ENCODE assay signal across 11 cellular contexts in the genomic region with DNA sequence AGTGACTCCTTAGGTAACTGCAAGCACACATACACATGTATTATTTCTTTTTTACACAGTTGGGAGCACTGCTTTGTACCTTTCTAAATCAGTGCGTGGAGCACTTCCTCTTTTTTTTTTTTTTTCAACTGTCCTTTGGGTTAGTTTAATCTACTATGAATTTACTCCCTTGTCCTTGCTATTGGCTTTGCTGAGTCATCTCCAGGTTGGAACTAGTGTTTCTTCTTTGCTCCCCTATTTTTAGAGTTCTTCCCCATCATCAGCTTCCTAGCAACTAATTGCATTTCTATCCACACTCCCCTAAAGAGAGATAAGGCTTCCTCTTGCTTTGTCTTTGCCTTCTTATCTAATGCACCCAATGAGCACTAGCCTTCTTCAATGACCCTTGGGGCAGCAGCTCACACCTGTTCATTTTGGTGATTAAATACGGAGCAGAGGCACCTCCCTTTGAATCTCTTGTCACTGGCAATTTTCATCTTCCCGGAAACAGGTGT. TPM values are rescaled to one million over a fixed set of nuclear protein-coding genes. Genes with fewer than 3 reads are reported as not detected.
DNase-seq lines count a peak whose midpoint lies in the region; ATAC-seq and TF ChIP-seq lines count a peak whose summit lies in the region.
"Had no signal": no experiment of that assay in that cellular context is flagged by ENCODE, and none has a peak within 500 bp of the region (broad histone marks: within the 10 kb centered on the region; RNA-seq: fewer than 3 reads in every experiment).

No MANE protein-coding gene starts in this region.

- no peaks in the 10 kb centered on the region for H3K79me2 ChIP-seq in mammary epithelial cell (ENCODE audit: insufficient read depth, low read length)

- peaks cover 6% of the 10 kb centered on the region for H3K36me3 Mint-ChIP-seq in Caco-2 (ENCODE audit: insufficient read depth, unreplicated experiment)

- no peak overlapping the region for H3K4me3 ChIP-seq in Caco-2 (ENCODE audit: low read depth, low read length)
- H3K4me3 ChIP-seq in endocrine pancreas (ENCODE audit: control insufficient read depth, insufficient read depth, low read length), result peak overlapping the region; percentile 59
- H3K4me3 ChIP-seq in mammary epithelial cell (replicated peaks in 1 of 3; ENCODE audit: insufficient read depth in 1 of 3, low read depth in 2 of 3, low read length in 3 of 3), result no peak overlapping the region

- no peaks in the 10 kb centered on the region for H4K20me1 ChIP-seq in mammary epithelial cell (ENCODE audit: insufficient read depth, low read length)

- H3K36me3 ChIP-seq in Caco-2 (ENCODE audit: control insufficient read depth, insufficient read depth, low read length) (no peaks in the 10 kb centered on the region), endocrine pancreas (ENCODE audit: control insufficient read depth, insufficient read depth, low read length) (no peaks in the 10 kb centered on the region), mammary epithelial cell (ENCODE audit: insufficient read depth, low read length) (no peaks in the 10 kb centered on the region)

- no peaks in the 10 kb centered on the region for H3K27me3 Mint-ChIP-seq in Caco-2 (ENCODE audit: insufficient read depth, unreplicated experiment)

- no peak overlapping the region for H2AFZ ChIP-seq in mammary epithelial cell (ENCODE audit: low read depth, low read length)

- peak overlapping the region; percentile 26 for H3K27ac Mint-ChIP-seq in Caco-2 (ENCODE audit: unreplicated experiment)

- peaks cover 27% of the 10 kb centered on the region for H3K4me1 ChIP-seq in Caco-2
- H3K4me1 ChIP-seq in endocrine pancreas (ENCODE audit: control insufficient read depth, insufficient read depth, low read length), result no peaks in the 10 kb centered on the region
- H3K4me1 ChIP-seq in mammary epithelial cell (ENCODE audit: insufficient read depth, low read length), result no peaks in the 10 kb centered on the region

- intact Hi-C loops in Caco-2 (cut with micrococcal nuclease; ENCODE audit: unreplicated experiment), result no loop called here
- intact Hi-C loops in mammary epithelial cell (cut with micrococcal nuclease), result no loop called here

- POLR2A ChIA-PET in Caco-2 (lab: Charles Lee), result interaction anchor here (0.7 kb wide), 1 partner anchor 1567 kb away, joined by 7 read pairs; no protein-coding TSS in a partner anchor

- in situ Hi-C loops in mammary epithelial cell (cut with MboI; ENCODE audit: low sequenced_read_pairs in 2 of 2), result loop anchor here in 1 of 2 donors (5.0 kb wide), 1 partner anchor 143 kb away; no protein-coding TSS in a partner anchor

- BruUV-seq in Caco-2 (replicated peaks; lab: Mats Ljungman, UMichigan) (no TSS peak), mammary epithelial cell (replicated peaks; lab: Mats Ljungman, UMichigan) (no TSS peak)

- no peaks in the 10 kb centered on the region for H3K9me3 Mint-ChIP-seq in Caco-2 (ENCODE audit: unreplicated experiment)
- H3K9me3 Mint-ChIP-seq: CD8-positive, alpha-beta memory T cell had no signal

- H3K27ac ChIP-seq in mammary epithelial cell (ENCODE audit: insufficient read depth, low read depth, low read length), result no peak overlapping the region

- no peak for DNase-seq in Caco-2
- peak; percentile 39 for DNase-seq in NCI-H345 (lab: John Stamatoyannopoulos, UW)
- no peak for DNase-seq in dedifferentiated amniotic fluid mesenchymal stem cell (ENCODE audit: extremely low spot score)
- no peak for DNase-seq in NCI-H1694 (lab: John Stamatoyannopoulos, UW)
- DNase-seq in mammary epithelial cell, result no peak
- DNase-seq: activated T-cell treated with anti-CD3 and anti-CD28 coated beads for 4 hours; CD8-positive, alpha-beta memory T cell had no signal

- peak; percentile 77 for ATAC-seq in HG03342 (IDR thresholded peaks at IDR 0.05; ENCODE audit: unreplicated experiment)
- ATAC-seq in GM19455 (IDR thresholded peaks at IDR 0.05; ENCODE audit: unreplicated experiment), result no peak

- CTCF ChIA-PET in Caco-2 (lab: Charles Lee) (no interaction called here), mammary epithelial cell (lab: Charles Lee; ENCODE audit: low non-redundant PET) (no interaction called here)

- no peak overlapping the region for H3K4me2 ChIP-seq in mammary epithelial cell (ENCODE audit: insufficient read depth, low read depth, low read length)

- TF ChIP-seq CTCF in Caco-2 (IDR thresholded peaks at IDR 0.05; ENCODE audit: insufficient read depth in 1 of 2, low read depth in 1 of 2, low read length in 1 of 2, severe bottlenecking in 1 of 2, unreplicated experiment in 1 of 2) (no peak), mammary epithelial cell (conservative IDR thresholded peaks at IDR 0.05 in 1 of 2, IDR thresholded peaks at IDR 0.05 in 1 of 2; ENCODE audit: extremely low read depth in 1 of 2, insufficient read depth in 1 of 2, low read depth in 1 of 2, low read length in 2 of 2) (no peak)

- H3K4me3 Mint-ChIP-seq in Caco-2 (ENCODE audit: unreplicated experiment), result no peak overlapping the region
- H3K4me3 Mint-ChIP-seq: CD8-positive, alpha-beta memory T cell had no signal

- dilution Hi-C loops in mammary epithelial cell (cut with HindIII; ENCODE audit: low sequenced_read_pairs), result no loop called here

- WGBS in mammary epithelial cell (ENCODE audit: low coverage, missing lambda C conversion rate), result 85% methylated on average over 3 of the region's 3 CpGs

- peaks cover 29% of the 10 kb centered on the region for H3K4me1 Mint-ChIP-seq in Caco-2 (ENCODE audit: low read depth, unreplicated experiment)
- H3K4me1 Mint-ChIP-seq: CD8-positive, alpha-beta memory T cell had no signal

- no peaks in the 10 kb centered on the region for H3K9me3 ChIP-seq in Caco-2
- no peaks in the 10 kb centered on the region for H3K9me3 ChIP-seq in endocrine pancreas (ENCODE audit: control insufficient read depth, low read length)
- H3K9me3 ChIP-seq in mammary epithelial cell (replicated peaks; ENCODE audit: insufficient read depth, low read length), result no peaks in the 10 kb centered on the region

- H3K9ac ChIP-seq in endocrine pancreas (ENCODE audit: control insufficient read depth, insufficient read depth, low read length) (no peak overlapping the region), mammary epithelial cell (ENCODE audit: insufficient read depth, low read length) (no peak overlapping the region)

- H3K27me3 ChIP-seq in Caco-2 (replicated peaks; ENCODE audit: control insufficient read depth, insufficient read depth, low read length), result no peaks in the 10 kb centered on the region
- H3K27me3 ChIP-seq in endocrine pancreas (ENCODE audit: control insufficient read depth, insufficient read depth, low read length), result no peaks in the 10 kb centered on the region
- peaks cover 3% of the 10 kb centered on the region for H3K27me3 ChIP-seq in mammary epithelial cell (ENCODE audit: insufficient read depth, low read length)

RNA-seq across cellular contexts. Expression of a gene that starts 24.3 kb away (rescaled TPM):
- total RNA-seq in Caco-2 (2022), result 0.66 TPM in 1 of 2 replicates, not detected in the other
- total RNA-seq in mammary epithelial cell, result not detected
- not detected for polyA plus RNA-seq in mammary epithelial cell
- not detected for polyA minus RNA-seq in mammary epithelial cell
- total RNA-seq: chondrocyte had no signal
- polyA plus RNA-seq: CD8-positive, alpha-beta memory T cell had no signal

RNA-seq across cellular contexts. Expression of a gene that starts 55.3 kb away (rescaled TPM):
- total RNA-seq in Caco-2 (2022) (50.0 and 51.8 TPM in 2 replicates), mammary epithelial cell (10 to 100 TPM; 57.2 to 93.5 TPM)
- polyA plus RNA-seq in mammary epithelial cell, result 65.6 TPM
- 106 TPM for polyA minus RNA-seq in mammary epithelial cell
